8 cellular contexts compared by ENCODE assay signal in the genomic region with DNA sequence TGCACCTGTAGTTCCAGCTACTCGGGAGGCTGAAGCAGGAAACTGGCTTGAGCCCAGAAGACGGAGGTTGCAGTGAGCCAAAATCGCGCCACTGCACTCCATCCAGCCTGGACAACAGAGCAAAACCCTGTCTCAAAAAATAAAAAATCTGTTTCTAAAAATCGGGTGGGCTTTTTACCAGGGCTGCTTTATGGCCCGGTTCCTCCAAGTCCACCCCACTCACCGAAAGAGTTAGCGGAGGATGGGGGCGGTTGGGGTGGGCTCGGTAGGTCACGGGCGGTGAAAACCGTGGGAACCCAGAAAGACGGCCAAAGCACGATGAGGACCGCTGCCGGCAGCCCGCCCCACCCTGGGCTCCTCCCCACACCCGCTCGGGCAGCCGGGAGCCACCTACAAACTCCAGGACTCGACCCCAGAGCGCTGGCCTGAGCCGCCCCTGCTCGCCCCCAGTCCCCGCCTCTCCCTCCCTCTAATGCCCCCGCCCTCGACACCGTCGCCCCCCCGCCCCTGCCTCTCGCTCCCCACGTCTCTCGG. TPM values are rescaled to one million over a fixed set of nuclear protein-coding genes. Genes with fewer than 3 reads are reported as not detected.
A peak's percentile ranks its signal among the peaks of the same experiment; 100 is the strongest.
DNase-seq lines count a peak whose midpoint lies in the region; ATAC-seq, FAIRE-seq and TF ChIP-seq lines count a peak whose summit lies in the region.
"Had no signal": no experiment of that assay in that cellular context is flagged by ENCODE, and none has a peak within 500 bp of the region (broad histone marks: within the 10 kb centered on the region; RNA-seq: fewer than 3 reads in every experiment).

No MANE protein-coding gene starts in this region.

- no peak for FAIRE-seq in HepG2 (lab: Jason Lieb, UNC)
- FAIRE-seq: frontal cortex had no signal

- peak overlapping the region; percentile 40 for H3K27ac Mint-ChIP-seq in stimulated activated effector memory CD8-positive, alpha-beta T cell treated with anti-CD3 and anti-CD28 coated beads, Interleukin-12 subunit alpha, Interleukin-12 subunit beta, amount 100 ng/mL, for 72 hours

- TF ChIP-seq POLR2A in HepG2 (IDR thresholded peaks at IDR 0.05; ENCODE audit: insufficient read depth in 1 of 2, low read depth in 2 of 2, low read length in 2 of 2), result 0 out of 4 replicates have a peak, but pooled peaks of 1 of the 2 experiments have one; percentile 42

- in situ Hi-C loops in HepG2 (cut with HindIII; ENCODE audit: extremely low pct_ligation_motif_present, low pct_unique_long_range_greater_than_20kb), result no loop called here

- no peaks in the 10 kb centered on the region for H3K9me2 ChIP-seq in SU-DHL-6 (replicated peaks; ENCODE audit: insufficient read depth, low read length)

- TF ChIP-seq RAD21 in HepG2 (CRISPR knock-in tag; IDR thresholded peaks at IDR 0.05), result no peak

- H3K9me3 ChIP-seq in SU-DHL-6 (ENCODE audit: insufficient read depth, low read length) (no peaks in the 10 kb centered on the region), HepG2 (ENCODE audit: low read length) (no peaks in the 10 kb centered on the region)

- H3K9ac ChIP-seq in KMS-11, result peak overlapping the region; percentile 38; the same call in 1 of the 2 replicates
- H3K9ac ChIP-seq in SU-DHL-6 (ENCODE audit: low read length), result peak overlapping the region; percentile 66
- H3K9ac ChIP-seq in HepG2 (ENCODE audit: insufficient read depth, low read depth, low read length), result peak overlapping the region; percentile 39; the same call in 1 of the 2 replicates

- H3K79me2 ChIP-seq in KMS-11 (ENCODE audit: insufficient read depth, low read depth), result no peaks in the 10 kb centered on the region
- H3K79me2 ChIP-seq in SU-DHL-6 (ENCODE audit: insufficient read depth, low read length), result no peaks in the 10 kb centered on the region
- H3K79me2 ChIP-seq in HepG2 (ENCODE audit: insufficient read depth, low read length), result no peaks in the 10 kb centered on the region

- 27% methylated on average over 18 of the region's 34 CpGs for WGBS in HepG2 (ENCODE audit: low lambda C conversion rate)

- peaks cover 8% of the 10 kb centered on the region for H3K4me1 ChIP-seq in KMS-11 (ENCODE audit: low read depth, poor library complexity, severe bottlenecking)
- H3K4me1 ChIP-seq in HepG2 (ENCODE audit: insufficient read depth, low read length), result peaks cover 19% of the 10 kb centered on the region

- H3K36me3 ChIP-seq in KMS-11 (ENCODE audit: insufficient read depth), result no peaks in the 10 kb centered on the region
- H3K36me3 ChIP-seq in SU-DHL-6 (ENCODE audit: low read length), result peaks cover 6% of the 10 kb centered on the region; the same call in 1 of the 2 replicates
- H3K36me3 ChIP-seq in HepG2 (replicated peaks in 1 of 2; ENCODE audit: control insufficient read depth in 1 of 2, insufficient read depth in 2 of 2, low read length in 2 of 2), result peaks cover 4 to 24% of the 10 kb centered on the region in 2 experiments; a peak in 3 of 5 replicates

- H3K27me3 ChIP-seq in KMS-11 (ENCODE audit: insufficient read depth, low read depth), result no peaks in the 10 kb centered on the region
- H3K27me3 ChIP-seq in SU-DHL-6 (ENCODE audit: low read length), result no peaks in the 10 kb centered on the region
- no peaks in the 10 kb centered on the region for H3K27me3 ChIP-seq in HepG2 (ENCODE audit: control insufficient read depth in 1 of 2, insufficient read depth in 2 of 2, low read length in 2 of 2)

- H3K36me3 Mint-ChIP-seq in stimulated activated effector memory CD8-positive, alpha-beta T cell treated with anti-CD3 and anti-CD28 coated beads, Interleukin-12 subunit alpha, Interleukin-12 subunit beta, amount 100 ng/mL, for 72 hours, result peaks cover 32% of the 10 kb centered on the region

- H4K20me1 ChIP-seq in KMS-11 (ENCODE audit: insufficient read depth), result no peaks in the 10 kb centered on the region
- H4K20me1 ChIP-seq in SU-DHL-6 (ENCODE audit: low read depth, low read length), result no peaks in the 10 kb centered on the region
- H4K20me1 ChIP-seq in HepG2 (ENCODE audit: insufficient read depth, low read length), result no peaks in the 10 kb centered on the region

- ATAC-seq in HepG2 (peak; percentile 90), GM18870 (IDR thresholded peaks at IDR 0.05; ENCODE audit: unreplicated experiment) (no peak)
- peak; percentile 33 for ATAC-seq in stimulated activated effector memory CD8-positive, alpha-beta T cell treated with anti-CD3 and anti-CD28 coated beads, Interleukin-12 subunit alpha, Interleukin-12 subunit beta, amount 100 ng/mL, for 72 hours

- POLR2A ChIA-PET in HepG2 (lab: Yijun Ruan, JAX), result interaction anchor here (0.6 to 1.0 kb wide), 2 partner anchors 12 to 16 kb away, joined by 3 to 4 read pairs; partner anchors contain the start of gene VAMP3

- H3K4me3 Mint-ChIP-seq in stimulated activated effector memory CD8-positive, alpha-beta T cell treated with anti-CD3 and anti-CD28 coated beads, Interleukin-12 subunit alpha, Interleukin-12 subunit beta, amount 100 ng/mL, for 72 hours, result peak overlapping the region; percentile 64

- H3K4me1 Mint-ChIP-seq in stimulated activated effector memory CD8-positive, alpha-beta T cell treated with anti-CD3 and anti-CD28 coated beads, Interleukin-12 subunit alpha, Interleukin-12 subunit beta, amount 100 ng/mL, for 72 hours, result peaks cover 16% of the 10 kb centered on the region

- TF ChIP-seq EP300 in HepG2 (IDR thresholded peaks at IDR 0.05; ENCODE audit: low read depth in 2 of 2, low read length in 2 of 2) (no peak), HepG2 (CRISPR knock-in tag; IDR thresholded peaks at IDR 0.05; ENCODE audit: borderline replicate concordance) (no peak)

- H3K4me2 ChIP-seq in KMS-11, result peak overlapping the region; percentile 84
- peak overlapping the region; percentile 90 for H3K4me2 ChIP-seq in SU-DHL-6 (ENCODE audit: low read depth, low read length, poor library complexity, severe bottlenecking)
- H3K4me2 ChIP-seq in HepG2 (ENCODE audit: low read depth, low read length), result peak overlapping the region; percentile 75

- H3K4me3 ChIP-seq in KMS-11 (IDR thresholded peaks at IDR 0.05; ENCODE audit: insufficient read depth, low read depth, low read length), result peak overlapping the region; percentile 71
- H3K4me3 ChIP-seq in SU-DHL-6 (ENCODE audit: insufficient read depth, low read length, poor library complexity, severe bottlenecking), result peak overlapping the region; percentile 83
- H3K4me3 ChIP-seq in HepG2 (replicated peaks in 1 of 3; ENCODE audit: insufficient read depth in 1 of 3, low read depth in 2 of 3, low read length in 3 of 3), result peak overlapping the region; percentile 60 to 68 (median 64); a peak in 5 of 6 replicates

- CTCF ChIA-PET in HepG2 (lab: Yijun Ruan, JAX; ENCODE audit: low intra/inter-chr PET ratio, low total read pairs), result no interaction called here

- intact Hi-C loops in HepG2 (cut with micrococcal nuclease; ENCODE audit: unreplicated experiment), result no loop called here

- H3K9me3 Mint-ChIP-seq in stimulated activated effector memory CD8-positive, alpha-beta T cell treated with anti-CD3 and anti-CD28 coated beads, Interleukin-12 subunit alpha, Interleukin-12 subunit beta, amount 100 ng/mL, for 72 hours, result no peaks in the 10 kb centered on the region

- TF ChIP-seq CTCF in KMS-11 (conservative IDR thresholded peaks at IDR 0.05; ENCODE audit: low read depth, low read length), result no peak
- TF ChIP-seq CTCF in SU-DHL-6 (IDR thresholded peaks at IDR 0.05; ENCODE audit: insufficient read depth, low read length, poor library complexity, severe bottlenecking), result no peak
- TF ChIP-seq CTCF in HepG2 (CRISPR knock-in tag; IDR thresholded peaks at IDR 0.05), result no peak

- peaks cover 13% of the 10 kb centered on the region; the same call in 1 of the 2 replicates for H3F3A ChIP-seq in SU-DHL-6 (ENCODE audit: insufficient read depth)

- BruUV-seq in HepG2 (replicated peaks; lab: Mats Ljungman, UMichigan), result TSS peak; percentile 66

- H2AFZ ChIP-seq in KMS-11 (ENCODE audit: low read depth), result peak overlapping the region; percentile 84
- peak overlapping the region; percentile 91 for H2AFZ ChIP-seq in SU-DHL-6 (ENCODE audit: low read depth, low read length, severe bottlenecking)
- H2AFZ ChIP-seq in HepG2 (ENCODE audit: low read length), result no peak overlapping the region

- H3K27ac ChIP-seq in KMS-11 (no peak overlapping the region), SU-DHL-6 (ENCODE audit: low read depth, low read length) (peak overlapping the region; percentile 54), HepG2 (ENCODE audit: extremely low read length, insufficient read depth, low read length) (peak overlapping the region; percentile 52)

- DNase-seq in ELR (ENCODE audit: low read depth) (peak; percentile 79), dermis blood vessel endothelial cell (peak; percentile 70), HepG2 (ENCODE audit: low spot score) (peak; percentile 49)
- DNase-seq in stimulated activated effector memory CD8-positive, alpha-beta T cell treated with anti-CD3 and anti-CD28 coated beads, Interleukin-12 subunit alpha, Interleukin-12 subunit beta, amount 100 ng/mL, for 72 hours (ENCODE audit: low spot score in 2 of 2), result peak in 1 of 2 donors; percentile 61

RNA-seq across cellular contexts. Expression of gene PER3, which starts 0.8 kb away (rescaled TPM):
- 1.9 and 2.7 TPM in 2 replicates for total RNA-seq in dermis blood vessel endothelial cell
- 3.0 and 3.3 TPM in 2 replicates for total RNA-seq in HepG2 (2016; rRNA removed; fragmentation: Illumina TruSeq; extraction: Trizol)
- 1.1 and 1.2 TPM in 2 replicates for total RNA-seq in HepG2 (2016; cell fraction: cytosol; rRNA removed; fragmentation: Illumina TruSeq; extraction: Trizol; ENCODE audit: low read depth)
- total RNA-seq in HepG2 (2016; cell fraction: insoluble cytoplasmic fraction; rRNA removed; fragmentation: Illumina TruSeq; extraction: Trizol), result 2.8 and 3.0 TPM in 2 replicates
- 2.3 and 3.0 TPM in 2 replicates for total RNA-seq in HepG2 (2016; cell fraction: membrane; rRNA removed; fragmentation: Illumina TruSeq; extraction: Trizol)
- 4.0 and 5.0 TPM in 2 replicates for total RNA-seq in HepG2 (2016; cell fraction: nucleus; rRNA removed; fragmentation: Illumina TruSeq; extraction: Trizol)
- polyA plus RNA-seq in HepG2 (2011; rRNA removed), result 5.3 and 6.0 TPM in 2 replicates
- polyA plus RNA-seq in HepG2 (2011; cell fraction: cytosol; rRNA removed), result 2.6 and 3.0 TPM in 2 replicates
- polyA plus RNA-seq in HepG2 (2011; cell fraction: nucleus; rRNA removed), result 6.4 and 8.2 TPM in 2 replicates
- 2.7 TPM in 2 replicates for polyA plus RNA-seq in HepG2 (2012)
- polyA plus RNA-seq in HepG2 (2016; cell fraction: cytosol; fragmentation: Illumina TruSeq; extraction: Trizol; ENCODE audit: low read depth), result 0.69 and 0.78 TPM in 2 replicates
- 2.9 and 3.3 TPM in 2 replicates for polyA plus RNA-seq in HepG2 (2016; cell fraction: insoluble cytoplasmic fraction; fragmentation: Illumina TruSeq; extraction: Trizol; ENCODE audit: low read depth)
- 1.3 and 1.5 TPM in 2 replicates for polyA plus RNA-seq in HepG2 (2016; cell fraction: membrane; fragmentation: Illumina TruSeq; extraction: Trizol; ENCODE audit: low read depth)
- polyA plus RNA-seq in HepG2 (2016; cell fraction: nucleus; fragmentation: Illumina TruSeq; extraction: Trizol; ENCODE audit: insufficient read depth, low read depth), result 8.9 and 10.2 TPM in 2 replicates
- 2.5 and 9.5 TPM in 2 replicates for polyA minus RNA-seq in HepG2 (2011; rRNA and poly(A)+ RNA removed; ENCODE audit: low replicate concordance)
- 2.4 and 4.8 TPM in 2 replicates for polyA minus RNA-seq in HepG2 (2011; cell fraction: cytosol; rRNA and poly(A)+ RNA removed)
- 11.1 and 12.4 TPM in 2 replicates for polyA minus RNA-seq in HepG2 (2011; cell fraction: nucleus; rRNA and poly(A)+ RNA removed)

RNA-seq across cellular contexts. Expression of gene VAMP3, which starts 12.1 kb away (rescaled TPM):
- total RNA-seq in dermis blood vessel endothelial cell (122 and 149 TPM in 2 replicates), HepG2 (2016; rRNA removed; fragmentation: Illumina TruSeq; extraction: Trizol) (75.3 and 102 TPM in 2 replicates)
- total RNA-seq in HepG2 (2016; cell fraction: cytosol; rRNA removed; fragmentation: Illumina TruSeq; extraction: Trizol; ENCODE audit: low read depth), result 16.6 and 20.3 TPM in 2 replicates
- 73.2 and 109 TPM in 2 replicates for total RNA-seq in HepG2 (2016; cell fraction: insoluble cytoplasmic fraction; rRNA removed; fragmentation: Illumina TruSeq; extraction: Trizol)
- total RNA-seq in HepG2 (2016; cell fraction: membrane; rRNA removed; fragmentation: Illumina TruSeq; extraction: Trizol), result 75.9 and 77.4 TPM in 2 replicates
- 43.2 and 44.6 TPM in 2 replicates for total RNA-seq in HepG2 (2016; cell fraction: nucleus; rRNA removed; fragmentation: Illumina TruSeq; extraction: Trizol)
- 75.8 and 88.7 TPM in 2 replicates for polyA plus RNA-seq in HepG2 (2011; rRNA removed)
- polyA plus RNA-seq in HepG2 (2011; cell fraction: cytosol; rRNA removed), result 43.2 and 66.5 TPM in 2 replicates
- 21.8 and 31.6 TPM in 2 replicates for polyA plus RNA-seq in HepG2 (2011; cell fraction: nucleus; rRNA removed)
- polyA plus RNA-seq in HepG2 (2012), result 52.3 and 54.8 TPM in 2 replicates
- polyA plus RNA-seq in HepG2 (2016; cell fraction: cytosol; fragmentation: Illumina TruSeq; extraction: Trizol; ENCODE audit: low read depth), result 18.0 and 18.9 TPM in 2 replicates
- polyA plus RNA-seq in HepG2 (2016; cell fraction: insoluble cytoplasmic fraction; fragmentation: Illumina TruSeq; extraction: Trizol; ENCODE audit: low read depth), result 147 and 152 TPM in 2 replicates
- polyA plus RNA-seq in HepG2 (2016; cell fraction: membrane; fragmentation: Illumina TruSeq; extraction: Trizol; ENCODE audit: low read depth), result 70.8 and 73.6 TPM in 2 replicates
- 75.8 and 78.8 TPM in 2 replicates for polyA plus RNA-seq in HepG2 (2016; cell fraction: nucleus; fragmentation: Illumina TruSeq; extraction: Trizol; ENCODE audit: insufficient read depth, low read depth)
- polyA minus RNA-seq in HepG2 (2011; rRNA and poly(A)+ RNA removed; ENCODE audit: low replicate concordance), result 29.0 and 31.6 TPM in 2 replicates
- polyA minus RNA-seq in HepG2 (2011; cell fraction: cytosol; rRNA and poly(A)+ RNA removed), result 34.5 and 42.2 TPM in 2 replicates
- polyA minus RNA-seq in HepG2 (2011; cell fraction: nucleus; rRNA and poly(A)+ RNA removed), result 20.9 and 32.9 TPM in 2 replicates
